Comparison of ENCODE assay signal across 1 cellular context in the genomic region with DNA sequence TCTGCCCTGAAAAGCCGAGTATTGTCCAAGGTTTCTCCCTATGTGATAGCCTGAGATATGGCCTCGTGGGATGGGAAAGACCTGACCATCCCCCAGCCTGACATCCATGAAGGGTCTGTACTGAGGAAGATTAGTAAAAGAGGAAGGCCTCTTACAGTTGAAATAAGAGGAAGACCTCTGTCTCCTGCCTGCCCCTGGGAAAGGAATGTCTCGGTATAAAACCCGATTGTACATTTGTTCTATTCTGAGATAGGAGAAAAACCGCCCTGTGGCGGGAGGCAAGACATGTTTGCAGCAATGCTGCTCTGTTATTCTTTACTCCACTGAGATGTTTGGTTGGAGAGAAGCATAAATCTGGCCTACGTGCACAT.
A peak's percentile ranks its signal among the peaks of the same experiment; 100 is the strongest.
TF ChIP-seq lines count a peak whose summit lies in the region.

No MANE protein-coding gene starts in this region.

TF ChIP-seq in HepG2, 621 proteins besides CTCF, POLR2A, EP300 and RAD21:
- peak; percentile 40; the same call in 1 of the 2 replicates for TF ChIP-seq ZNF501 (CRISPR knock-in tag; IDR thresholded peaks at IDR 0.05)
- TF ChIP-seq, protein P1, sequence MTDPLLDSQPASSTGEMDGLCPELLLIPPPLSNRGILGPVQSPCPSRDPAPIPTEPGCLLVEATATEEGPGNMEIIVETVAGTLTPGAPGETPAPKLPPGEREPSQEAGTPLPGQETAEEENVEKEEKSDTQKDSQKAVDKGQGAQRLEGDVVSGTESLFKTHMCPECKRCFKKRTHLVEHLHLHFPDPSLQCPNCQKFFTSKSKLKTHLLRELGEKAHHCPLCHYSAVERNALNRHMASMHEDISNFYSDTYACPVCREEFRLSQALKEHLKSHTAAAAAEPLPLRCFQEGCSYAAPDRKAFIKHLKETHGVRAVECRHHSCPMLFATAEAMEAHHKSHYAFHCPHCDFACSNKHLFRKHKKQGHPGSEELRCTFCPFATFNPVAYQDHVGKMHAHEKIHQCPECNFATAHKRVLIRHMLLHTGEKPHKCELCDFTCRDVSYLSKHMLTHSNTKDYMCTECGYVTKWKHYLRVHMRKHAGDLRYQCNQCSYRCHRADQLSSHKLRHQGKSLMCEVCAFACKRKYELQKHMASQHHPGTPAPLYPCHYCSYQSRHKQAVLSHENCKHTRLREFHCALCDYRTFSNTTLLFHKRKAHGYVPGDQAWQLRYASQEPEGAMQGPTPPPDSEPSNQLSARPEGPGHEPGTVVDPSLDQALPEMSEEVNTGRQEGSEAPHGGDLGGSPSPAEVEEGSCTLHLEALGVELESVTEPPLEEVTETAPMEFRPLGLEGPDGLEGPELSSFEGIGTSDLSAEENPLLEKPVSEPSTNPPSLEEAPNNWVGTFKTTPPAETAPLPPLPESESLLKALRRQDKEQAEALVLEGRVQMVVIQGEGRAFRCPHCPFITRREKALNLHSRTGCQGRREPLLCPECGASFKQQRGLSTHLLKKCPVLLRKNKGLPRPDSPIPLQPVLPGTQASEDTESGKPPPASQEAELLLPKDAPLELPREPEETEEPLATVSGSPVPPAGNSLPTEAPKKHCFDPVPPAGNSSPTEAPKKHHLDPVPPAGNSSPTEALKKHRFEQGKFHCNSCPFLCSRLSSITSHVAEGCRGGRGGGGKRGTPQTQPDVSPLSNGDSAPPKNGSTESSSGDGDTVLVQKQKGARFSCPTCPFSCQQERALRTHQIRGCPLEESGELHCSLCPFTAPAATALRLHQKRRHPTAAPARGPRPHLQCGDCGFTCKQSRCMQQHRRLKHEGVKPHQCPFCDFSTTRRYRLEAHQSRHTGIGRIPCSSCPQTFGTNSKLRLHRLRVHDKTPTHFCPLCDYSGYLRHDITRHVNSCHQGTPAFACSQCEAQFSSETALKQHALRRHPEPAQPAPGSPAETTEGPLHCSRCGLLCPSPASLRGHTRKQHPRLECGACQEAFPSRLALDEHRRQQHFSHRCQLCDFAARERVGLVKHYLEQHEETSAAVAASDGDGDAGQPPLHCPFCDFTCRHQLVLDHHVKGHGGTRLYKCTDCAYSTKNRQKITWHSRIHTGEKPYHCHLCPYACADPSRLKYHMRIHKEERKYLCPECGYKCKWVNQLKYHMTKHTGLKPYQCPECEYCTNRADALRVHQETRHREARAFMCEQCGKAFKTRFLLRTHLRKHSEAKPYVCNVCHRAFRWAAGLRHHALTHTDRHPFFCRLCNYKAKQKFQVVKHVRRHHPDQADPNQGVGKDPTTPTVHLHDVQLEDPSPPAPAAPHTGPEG (CRISPR knock-in tag; IDR thresholded peaks at IDR 0.05) = 0 out of 2 replicates have a peak, but pooled peaks have one; percentile 13
- TF ChIP-seq KDM6A (CRISPR knock-in tag; IDR thresholded peaks at IDR 0.05; ENCODE audit: low read depth) = 0 out of 2 replicates have a peak, but pooled peaks have one; percentile 5
- 0 out of 2 replicates have a peak, but pooled peaks have one; percentile 0 for TF ChIP-seq ISL2 (CRISPR knock-in tag; IDR thresholded peaks at IDR 0.05)
- peak; percentile 1; the same call in 1 of the 2 replicates for TF ChIP-seq HNF4A (CRISPR knock-in tag; IDR thresholded peaks at IDR 0.05)
- TF ChIP-seq ZIK1 (CRISPR knock-in tag; IDR thresholded peaks at IDR 0.05; ENCODE audit: borderline replicate concordance, low read depth) = 0 out of 2 replicates have a peak, but pooled peaks have one; percentile 6
TF ChIP-seq in HepG2: peak in this region for 6; not testable (repeated sequence) for 615.
